8 cellular contexts compared by ENCODE assay signal in genomic region chr2:61671561-61672315, GRCh38.
DNase-seq lines count a peak whose midpoint lies in the region; ATAC-seq and TF ChIP-seq lines count a peak whose summit lies in the region.

No MANE protein-coding gene starts in this region.

- peaks cover 0 to 1% (median 0%) of the 10 kb centered on the region in 3 donors for H3K27me3 Mint-ChIP-seq in CD14-positive monocyte (ENCODE audit: low read depth in 3 of 3)

- H3K27ac ChIP-seq in Peyer's patch (peak overlapping the region; percentile 35 to 93 (median 82)), fibroblast of lung (ENCODE audit: insufficient read depth, low read length) (no peak overlapping the region)

- peak overlapping the region; percentile 89 for H3K4me2 ChIP-seq in fibroblast of lung (ENCODE audit: extremely low read depth, insufficient read depth, low read length)

- peaks cover 13% of the 10 kb centered on the region for H3K4me1 Mint-ChIP-seq in CD14-positive monocyte

- no peak overlapping the region for H3K4me3 Mint-ChIP-seq in CD14-positive monocyte

- no peaks in the 10 kb centered on the region for H4K20me1 ChIP-seq in fibroblast of lung (ENCODE audit: control insufficient read depth, extremely low read depth, insufficient read depth, low read length)

- H3K79me2 ChIP-seq in fibroblast of lung (ENCODE audit: control insufficient read depth, insufficient read depth, low read length), result no peaks in the 10 kb centered on the region

- H3K9me3 ChIP-seq in Peyer's patch (no peaks in the 10 kb centered on the region), fibroblast of lung (ENCODE audit: control insufficient read depth, insufficient read depth, low read depth, low read length) (no peaks in the 10 kb centered on the region)

- no peak overlapping the region for H3K9ac ChIP-seq in fibroblast of lung (ENCODE audit: insufficient read depth, low read length)

- H2AFZ ChIP-seq in fibroblast of lung (ENCODE audit: low read length), result peak overlapping the region; percentile 57

- intact Hi-C loops in CD14-positive monocyte (cut with micrococcal nuclease), result no loop called here

- H3K4me3 ChIP-seq in Peyer's patch (peak overlapping the region in 3 of 4 donors; percentile 10 to 36 (median 31)), fibroblast of lung (replicated peaks in 1 of 4; ENCODE audit: control extremely low read depth in 1 of 4, insufficient read depth in 1 of 4, low read depth in 3 of 4, low read length in 4 of 4) (peak overlapping the region in 3 of 4 experiments; percentile 28 to 49 (median 42))

- ATAC-seq in GM19467 (IDR thresholded peaks at IDR 0.05; ENCODE audit: unreplicated experiment) (no peak), GM19452 (IDR thresholded peaks at IDR 0.05; ENCODE audit: unreplicated experiment) (no peak)

- TF ChIP-seq CTCF in Peyer's patch (IDR thresholded peaks at IDR 0.05), result no peak
- TF ChIP-seq CTCF in fibroblast of lung (conservative IDR thresholded peaks at IDR 0.05 in 1 of 2, IDR thresholded peaks at IDR 0.05 in 1 of 2; ENCODE audit: low read depth in 1 of 2, low read length in 2 of 2), result no peak
- no peak for TF ChIP-seq CTCF in CD14-positive monocyte (IDR thresholded peaks at IDR 0.05)

- peaks cover 0 to 5% of the 10 kb centered on the region in 2 donors for H3K36me3 Mint-ChIP-seq in CD14-positive monocyte

- DNase-seq in EH (ENCODE audit: low read depth), result peak; percentile 9
- DNase-seq in Peyer's patch, result no peak
- DNase-seq in fibroblast of lung (ENCODE audit: low read depth in 2 of 2), result peak in 1 of 2 donors; percentile 16
- peak; percentile 93 for DNase-seq in pons (ENCODE audit: low spot score)
- DNase-seq in NOMO-1 (lab: John Stamatoyannopoulos, UW; ENCODE audit: unreplicated experiment in 2 of 2), result no peak
- no peak for DNase-seq in CD14-positive monocyte (ENCODE audit: low spot score)

- TF ChIP-seq POLR2A in Peyer's patch (IDR thresholded peaks at IDR 0.05), result no peak

- peaks cover 20 to 29% (median 26%) of the 10 kb centered on the region in 7 donors for H3K9me3 Mint-ChIP-seq in CD14-positive monocyte

- H3K36me3 ChIP-seq in Peyer's patch (no peaks in the 10 kb centered on the region), fibroblast of lung (ENCODE audit: control insufficient read depth, insufficient read depth, low read length) (no peaks in the 10 kb centered on the region)

- H3K27ac Mint-ChIP-seq in CD14-positive monocyte, result peak overlapping the region in 2 of 7 donors; percentile 71 to 73

- H3K4me1 ChIP-seq in Peyer's patch (peaks cover 0 to 21% (median 6%) of the 10 kb centered on the region in 4 donors), fibroblast of lung (ENCODE audit: control insufficient read depth, extremely low read depth, insufficient read depth, low read length) (peaks cover 3% of the 10 kb centered on the region)

- H3K27me3 ChIP-seq in Peyer's patch, result no peaks in the 10 kb centered on the region
- H3K27me3 ChIP-seq in fibroblast of lung (ENCODE audit: control insufficient read depth, insufficient read depth, low read length), result no peaks in the 10 kb centered on the region

Comparison
In these comparisons a context has a peak if more than half of its experiments do, and no peak if none do; other contexts are left out.
1. DNase-seq: peak in EH (single experiment) and pons (single experiment); none in Peyer's patch (0 of 3), NOMO-1 (0 of 2) and CD14-positive monocyte (single experiment).